9 cellular contexts compared by ENCODE assay signal in the genomic region with DNA sequence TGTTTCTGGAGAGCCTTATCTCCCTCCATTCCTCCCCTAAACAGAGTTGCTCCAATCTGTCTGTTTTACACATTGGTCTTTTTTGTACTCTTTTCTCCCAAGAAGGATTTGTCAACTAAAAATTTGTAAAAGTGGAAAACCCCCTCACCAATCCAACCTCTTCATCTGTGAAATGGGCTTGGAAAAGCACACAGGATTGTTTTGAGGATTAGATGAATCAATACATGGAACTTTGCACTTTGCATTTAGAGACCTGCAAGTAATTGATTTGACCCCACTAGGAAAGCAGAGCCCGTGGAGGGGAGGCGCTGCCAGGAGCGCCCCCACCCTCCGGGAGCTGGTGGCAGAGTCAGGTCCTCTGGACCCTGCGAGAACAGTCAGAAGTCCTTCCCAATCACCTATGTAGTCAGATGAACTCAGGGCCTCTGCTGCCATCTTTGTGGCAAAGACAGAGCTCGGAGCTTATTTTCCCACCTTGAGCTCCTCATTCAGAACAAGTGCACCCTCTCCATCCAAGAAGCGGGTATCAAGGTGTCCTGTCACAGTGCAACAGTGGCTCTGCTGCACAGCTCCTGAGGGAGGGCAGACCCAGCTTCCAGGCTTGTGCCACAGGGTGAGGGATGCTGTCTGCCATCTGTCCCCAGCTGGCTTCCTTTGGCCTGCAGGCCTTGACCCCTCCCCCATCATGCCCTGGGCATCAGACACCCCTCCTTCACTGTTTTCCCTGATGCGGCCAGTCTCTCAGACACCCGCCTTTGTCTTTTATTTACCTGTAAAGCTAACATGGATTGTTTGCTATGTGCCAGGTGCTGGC. TPM values are rescaled to one million over a fixed set of nuclear protein-coding genes. Genes with fewer than 3 reads are reported as not detected.
A peak's percentile ranks its signal among the peaks of the same experiment; 100 is the strongest.
DNase-seq lines count a peak whose midpoint lies in the region; ATAC-seq and TF ChIP-seq lines count a peak whose summit lies in the region.
"Had no signal": no experiment of that assay in that cellular context is flagged by ENCODE, and none has a peak within 500 bp of the region (broad histone marks: within the 10 kb centered on the region; RNA-seq: fewer than 3 reads in every experiment).

No MANE protein-coding gene starts in this region.

- TF ChIP-seq CTCF in DND-41 (IDR thresholded peaks at IDR 0.05; ENCODE audit: borderline replicate concordance, extremely low read depth, low read length, poor library complexity, severe bottlenecking) (no peak), RWPE1 (conservative IDR thresholded peaks at IDR 0.05; ENCODE audit: low read depth) (no peak)

- peaks cover 48% of the 10 kb centered on the region for H3K4me1 ChIP-seq in CD4-positive, alpha-beta memory T cell (ENCODE audit: insufficient read depth, low read length)
- peaks cover 60% of the 10 kb centered on the region for H3K4me1 ChIP-seq in DND-41 (ENCODE audit: insufficient read depth, low read length)

- no peak overlapping the region for H2AFZ ChIP-seq in DND-41 (ENCODE audit: low read depth, low read length)

- intact Hi-C loops in CD4-positive, alpha-beta memory T cell (cut with micrococcal nuclease): loop anchor here (5.0 kb wide), 1 partner anchor 118 kb away; no protein-coding TSS in a partner anchor

- ATAC-seq in DND-41 (ENCODE audit: insufficient read depth, low read depth) (no peak), GM18909 (IDR thresholded peaks at IDR 0.05; ENCODE audit: poor library complexity, unreplicated experiment) (no peak), GM21381 (IDR thresholded peaks at IDR 0.05; ENCODE audit: unreplicated experiment) (no peak)

- H4K20me1 ChIP-seq in DND-41 (ENCODE audit: insufficient read depth, low read length): peaks cover 5% of the 10 kb centered on the region; the same call in 1 of the 2 replicates

- CTCF ChIA-PET in CD4-positive, alpha-beta memory T cell (lab: Charles Lee; ENCODE audit: partially characterized antibody): interaction anchor here (0.8 to 1.5 kb wide), 4 partner anchors 11 to 88 kb away, joined by 3 to 4 read pairs (median 4); no protein-coding TSS in a partner anchor
- CTCF ChIA-PET in RWPE1 (lab: Yijun Ruan, JAX): interaction anchor here (0.6 to 1.2 kb wide), 2 partner anchors 58 to 88 kb away, joined by 3 to 4 read pairs; no protein-coding TSS in a partner anchor

- no peak overlapping the region for H3K27ac ChIP-seq in CD4-positive, alpha-beta memory T cell (ENCODE audit: low read depth, low read length)
- H3K27ac ChIP-seq in DND-41 (ENCODE audit: low read length) (no peak overlapping the region), RWPE1 (peak overlapping the region; percentile 2; the same call in 1 of the 2 replicates)

- peaks cover 0 to 7% (median 0%) of the 10 kb centered on the region in 8 donors for H3K9me3 Mint-ChIP-seq in CD4-positive, alpha-beta memory T cell

- H3K9me3 ChIP-seq in CD4-positive, alpha-beta memory T cell (ENCODE audit: control insufficient read depth in 1 of 2, low read length in 2 of 2): no peaks in the 10 kb centered on the region
- no peaks in the 10 kb centered on the region for H3K9me3 ChIP-seq in DND-41 (ENCODE audit: insufficient read depth, low read length, severe bottlenecking)

- no peaks in the 10 kb centered on the region for H3K27me3 Mint-ChIP-seq in CD4-positive, alpha-beta memory T cell

- peaks cover 6 to 14% of the 10 kb centered on the region in 2 donors for H3K36me3 Mint-ChIP-seq in CD4-positive, alpha-beta memory T cell

- peaks cover 38 to 74% (median 57%) of the 10 kb centered on the region in 4 donors for H3K4me1 Mint-ChIP-seq in CD4-positive, alpha-beta memory T cell

- no peaks in the 10 kb centered on the region for H3K27me3 ChIP-seq in CD4-positive, alpha-beta memory T cell (ENCODE audit: insufficient read depth, low read length)
- H3K27me3 ChIP-seq in DND-41 (ENCODE audit: insufficient read depth, low read length, poor library complexity): no peaks in the 10 kb centered on the region

- no peak overlapping the region for H3K4me3 ChIP-seq in CD4-positive, alpha-beta memory T cell (ENCODE audit: low read length in 2 of 2)
- H3K4me3 ChIP-seq in DND-41 (ENCODE audit: low read depth in 1 of 2, low read length in 2 of 2): peak overlapping the region in 1 of 2 experiments; percentile 65; a peak in 1 of 4 replicates

- H3K9ac ChIP-seq in DND-41 (ENCODE audit: low read depth, low read length): peak overlapping the region; percentile 70

- H3K4me2 ChIP-seq in DND-41 (ENCODE audit: insufficient read depth, low read length): peak overlapping the region; percentile 90

- H3K27ac Mint-ChIP-seq in CD4-positive, alpha-beta memory T cell: peak overlapping the region; percentile 53 to 92 (median 86)

- DNase-seq in CD4-positive, alpha-beta memory T cell: no peak
- DNase-seq in DND-41 (no peak), RWPE1 (ENCODE audit: low spot score) (no peak), mesenteric fat pad (ENCODE audit: low spot score) (peak; percentile 28), T1000 (lab: John Stamatoyannopoulos, UW) (no peak), amniotic stem cell (lab: John Stamatoyannopoulos, UW) (no peak)
- DNase-seq: OCI-M1 had no signal

- H3K36me3 ChIP-seq in CD4-positive, alpha-beta memory T cell (ENCODE audit: insufficient read depth, low read length): no peaks in the 10 kb centered on the region
- H3K36me3 ChIP-seq in DND-41 (ENCODE audit: insufficient read depth, low read length): peaks cover 27% of the 10 kb centered on the region

- H3K79me2 ChIP-seq in DND-41 (ENCODE audit: insufficient read depth, low read length): peaks cover 40% of the 10 kb centered on the region

- peak overlapping the region; percentile 4 to 89 (median 78) for H3K4me3 Mint-ChIP-seq in CD4-positive, alpha-beta memory T cell

- POLR2A ChIA-PET in CD4-positive, alpha-beta memory T cell (lab: Charles Lee; ENCODE audit: partially characterized antibody): interaction anchor here (0.6 to 4.0 kb wide), 5 partner anchors 8 to 547 kb away, joined by 3 to 62 read pairs (median 5); a partner anchor contains a TSS
- POLR2A ChIA-PET in RWPE1 (lab: Yijun Ruan, JAX; ENCODE audit: low non-redundant PET): no interaction called here

RNA-seq across cellular contexts. Expression of a gene that starts 1.7 kb away (rescaled TPM):
- 10 to 100 TPM; 20.3 to 20.8 TPM for total RNA-seq in CD4-positive, alpha-beta memory T cell
- 10 to 100 TPM; 17.5 to 24.9 TPM for polyA plus RNA-seq in CD4-positive, alpha-beta memory T cell
- total RNA-seq in mesenteric fat pad: 20.4 TPM

RNA-seq across cellular contexts. Expression of a gene that starts 27.7 kb away (rescaled TPM):
- 10 to 100 TPM; 14.0 TPM for total RNA-seq in CD4-positive, alpha-beta memory T cell
- polyA plus RNA-seq in CD4-positive, alpha-beta memory T cell: 10 to 100 TPM; 34.8 to 50.4 TPM
- 50.8 TPM for total RNA-seq in mesenteric fat pad
